9 cellular contexts compared by ENCODE assay signal in genomic region chr1:197327776-197328364, GRCh38. TPM values are rescaled to one million over a fixed set of nuclear protein-coding genes. Genes with fewer than 3 reads are reported as not detected.
A peak's percentile ranks its signal among the peaks of the same experiment; 100 is the strongest.
DNase-seq lines count a peak whose midpoint lies in the region; ATAC-seq and TF ChIP-seq lines count a peak whose summit lies in the region.
"Had no signal": no experiment of that assay in that cellular context is flagged by ENCODE, and none has a peak within 500 bp of the region (broad histone marks: within the 10 kb centered on the region; RNA-seq: fewer than 3 reads in every experiment).

No MANE protein-coding gene starts in this region.

- intact Hi-C loops in ascending aorta (cut with DNase I), result no loop called here

- peak overlapping the region in 2 of 3 experiments; percentile 16 to 47 for H3K27ac Mint-ChIP-seq in nephron
- H3K27ac Mint-ChIP-seq in activated T-cell treated with anti-CD3 and anti-CD28 coated beads, Interleukin-2, amount 50 U/mL, for 72 hours, result no peak overlapping the region
- H3K27ac Mint-ChIP-seq: dendritic cell treated with granulocyte-macrophage colony-stimulating factor and Interleukin-4, amounts not matched to agents 40 ng/mL and 50 ng/mL, for 4 days had no signal

- DNase-seq in EL (peak; percentile 23), ascending aorta (ENCODE audit: low spot score in 2 of 2) (no peak), nucleus accumbens (lab: John Stamatoyannopoulos, UW) (no peak), NCI-H2029 treated with DMSO at 0.1 percent for 48 hours (lab: John Stamatoyannopoulos, UW) (no peak)
- DNase-seq in activated T-cell treated with anti-CD3 and anti-CD28 coated beads, Interleukin-2, amount 50 U/mL, for 72 hours, result no peak

- H3K36me3 ChIP-seq in ascending aorta, result no peaks in the 10 kb centered on the region

- H3K36me3 Mint-ChIP-seq in nephron (ENCODE audit: low read depth), result no peaks in the 10 kb centered on the region
- H3K36me3 Mint-ChIP-seq in activated T-cell treated with anti-CD3 and anti-CD28 coated beads, Interleukin-2, amount 50 U/mL, for 72 hours (ENCODE audit: insufficient read depth in 2 of 2), result no peaks in the 10 kb centered on the region

- H3K4me3 ChIP-seq in ascending aorta, result no peak overlapping the region

- no peaks in the 10 kb centered on the region for H3K4me1 ChIP-seq in ascending aorta

- peak; percentile 54 for ATAC-seq in HG03432 (IDR thresholded peaks at IDR 0.05; ENCODE audit: unreplicated experiment)
- no peak for ATAC-seq in activated T-cell treated with anti-CD3 and anti-CD28 coated beads, Interleukin-2, amount 50 U/mL, for 72 hours (replicated peaks in 1 of 2)
- no peak for ATAC-seq in GM19463 (IDR thresholded peaks at IDR 0.05; ENCODE audit: unreplicated experiment)

- no peak overlapping the region for H3K4me3 Mint-ChIP-seq in nephron
- H3K4me3 Mint-ChIP-seq in activated T-cell treated with anti-CD3 and anti-CD28 coated beads, Interleukin-2, amount 50 U/mL, for 72 hours, result no peak overlapping the region
- H3K4me3 Mint-ChIP-seq: dendritic cell treated with granulocyte-macrophage colony-stimulating factor and Interleukin-4, amounts not matched to agents 40 ng/mL and 50 ng/mL, for 4 days had no signal

- H3K9me3 Mint-ChIP-seq in nephron, result no peaks in the 10 kb centered on the region
- H3K9me3 Mint-ChIP-seq in activated T-cell treated with anti-CD3 and anti-CD28 coated beads, Interleukin-2, amount 50 U/mL, for 72 hours, result no peaks in the 10 kb centered on the region
- H3K9me3 Mint-ChIP-seq: dendritic cell treated with granulocyte-macrophage colony-stimulating factor and Interleukin-4, amounts not matched to agents 40 ng/mL and 50 ng/mL, for 4 days had no signal

- H3K27ac ChIP-seq in ascending aorta, result no peak overlapping the region

- no peaks in the 10 kb centered on the region for H3K27me3 ChIP-seq in ascending aorta

- TF ChIP-seq CTCF in ascending aorta (IDR thresholded peaks at IDR 0.05) (peak in 2 of 3 experiments; percentile 30 to 48), nephron (IDR thresholded peaks at IDR 0.05; ENCODE audit: unreplicated experiment in 3 of 3) (peak; percentile 58 to 74 (median 67))

- H3K9me3 ChIP-seq in ascending aorta, result no peaks in the 10 kb centered on the region

- H3K27me3 Mint-ChIP-seq in nephron (ENCODE audit: low read depth), result peaks cover 4% of the 10 kb centered on the region
- no peaks in the 10 kb centered on the region for H3K27me3 Mint-ChIP-seq in activated T-cell treated with anti-CD3 and anti-CD28 coated beads, Interleukin-2, amount 50 U/mL, for 72 hours (ENCODE audit: low read depth)
- H3K27me3 Mint-ChIP-seq: dendritic cell treated with granulocyte-macrophage colony-stimulating factor and Interleukin-4, amounts not matched to agents 40 ng/mL and 50 ng/mL, for 4 days had no signal

- no peaks in the 10 kb centered on the region for H3K4me1 Mint-ChIP-seq in nephron
- H3K4me1 Mint-ChIP-seq in activated T-cell treated with anti-CD3 and anti-CD28 coated beads, Interleukin-2, amount 50 U/mL, for 72 hours (ENCODE audit: low read depth), result no peaks in the 10 kb centered on the region

RNA-seq across cellular contexts. Expression of gene CRB1, which starts 59.8 kb away (rescaled TPM):
- total RNA-seq in ascending aorta, result not detected
- under 1 TPM in 1 of 2 donors, not detected in 1; 0.48 TPM for total RNA-seq in activated T-cell treated with anti-CD3 and anti-CD28 coated beads, Interleukin-2, amount 50 U/mL, for 72 hours
